Comparison of ENCODE assay signal across 30 cellular contexts in genomic region chr17:76947771-76948170, GRCh38.
"Had no signal": no experiment of that assay in that cellular context is flagged by ENCODE, and none has a peak within 500 bp of the region (broad histone marks: within the 10 kb centered on the region; RNA-seq: fewer than 3 reads in every experiment).

No MANE protein-coding gene starts in this region.

- H3K9me3 Mint-ChIP-seq: naive thymus-derived CD8-positive, alpha-beta T cell; nephron; neural crest cell; stimulated activated memory B cell treated with anti-CD40 and anti-IgM and Interleukin-4, amounts not matched to agents 10 μg/mL and 1 μg/mL and 100 μg/mL, for 72 hours had no signal

- H3K27me3 Mint-ChIP-seq: naive thymus-derived CD8-positive, alpha-beta T cell had no signal

- H3K4me1 Mint-ChIP-seq: nephron; neural crest cell; stimulated activated memory B cell treated with anti-CD40 and anti-IgM and Interleukin-4, amounts not matched to agents 10 μg/mL and 1 μg/mL and 100 μg/mL, for 72 hours had no signal

- H3K4me1 ChIP-seq: heart right ventricle, lower lobe of right lung, right atrium auricular region, right lobe of liver, suprapubic skin, tibial artery, upper lobe of right lung had no signal

- H3K4me3 ChIP-seq: heart right ventricle, lower lobe of right lung, ovary, right atrium auricular region, right lobe of liver, smooth muscle cell, suprapubic skin, thoracic aorta, tibial artery, upper lobe of right lung had no signal

- H3K9me3 ChIP-seq: heart right ventricle, lower lobe of right lung, neutrophil, ovary, right atrium auricular region, right lobe of liver, suprapubic skin, thoracic aorta, tibial artery, upper lobe of right lung had no signal

- H3K27ac Mint-ChIP-seq: nephron; progenitor cell of endocrine pancreas; stimulated activated memory B cell treated with anti-CD40 and anti-IgM and Interleukin-4, amounts not matched to agents 10 μg/mL and 1 μg/mL and 100 μg/mL, for 72 hours had no signal

- H3K36me3 ChIP-seq: heart right ventricle, lower lobe of right lung, neutrophil, ovary, right atrium auricular region, right lobe of liver, suprapubic skin, thoracic aorta, tibial artery, upper lobe of right lung had no signal

- ATAC-seq: left cardiac atrium; left lobe of liver; left ventricle myocardium superior; lower lobe of right lung; naive thymus-derived CD8-positive, alpha-beta T cell; right lobe of liver; stimulated activated memory B cell treated with anti-CD40 and anti-IgM and Interleukin-4, amounts not matched to agents 10 μg/mL and 1 μg/mL and 100 μg/mL, for 72 hours; upper lobe of right lung had no signal

- DNase-seq: heart right ventricle; hippocampal formation; kidney glomerular epithelial cell; left cardiac atrium; left ventricle myocardium superior; lower lobe of right lung; mammary epithelial cell; mesenchymal stem cell; naive thymus-derived CD8-positive, alpha-beta T cell; occipital lobe; ovary; right lobe of liver; stimulated activated CD4-positive, alpha-beta T cell treated with anti-CD3 and anti-CD28 coated beads, Interleukin-1b, Interleukin-23, amount 100 ng/mL, for 48 hours; stimulated activated CD4-positive, alpha-beta T cell treated with anti-CD3 and anti-CD28 coated beads, Interleukin-2, amount 100 ng/mL, for 48 hours; stimulated activated CD4-positive, alpha-beta T cell treated with anti-CD3 and anti-CD28 coated beads, Interleukin-4, amount 100 ng/mL, for 4 hours; stimulated activated CD8-positive, alpha-beta memory T cell treated with anti-CD3 and anti-CD28 coated beads, Interleukin-4, amount 100 ng/mL, for 48 hours; stimulated activated naive CD4-positive, alpha-beta T cell treated with Interleukin-2 at 50 U/mL for 16 hours; tibial artery; trophoblast cell; upper lobe of right lung had no signal

- H3K4me2 ChIP-seq: smooth muscle cell had no signal

- H3K27ac ChIP-seq: heart right ventricle, lower lobe of right lung, neutrophil, ovary, right atrium auricular region, right lobe of liver, suprapubic skin, thoracic aorta, tibial artery, upper lobe of right lung had no signal

- H3K27me3 ChIP-seq: ovary, right atrium auricular region, right lobe of liver, upper lobe of right lung had no signal

- H3K4me3 Mint-ChIP-seq: naive thymus-derived CD8-positive, alpha-beta T cell; nephron; neural crest cell; stimulated activated memory B cell treated with anti-CD40 and anti-IgM and Interleukin-4, amounts not matched to agents 10 μg/mL and 1 μg/mL and 100 μg/mL, for 72 hours had no signal
